8 cellular contexts compared by ENCODE assay signal in the genomic region with DNA sequence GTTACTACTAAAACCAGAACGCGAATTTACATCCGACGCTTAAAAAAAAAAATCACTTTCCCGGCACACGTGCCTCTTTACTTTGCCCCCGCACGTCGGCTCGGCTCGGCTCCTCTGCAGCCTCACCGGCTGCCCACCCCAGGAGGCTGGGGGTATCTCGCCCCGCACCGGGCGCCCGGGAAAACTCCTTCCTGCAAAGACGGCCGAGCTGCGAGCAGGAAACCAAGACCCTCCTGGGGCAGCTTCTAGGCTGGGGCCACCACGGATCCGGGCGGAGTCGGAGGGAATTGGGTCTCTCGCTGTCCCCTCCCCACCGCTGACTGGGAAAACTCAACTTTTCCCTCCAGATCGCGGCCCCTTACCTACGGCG. TPM values are rescaled to one million over a fixed set of nuclear protein-coding genes. Genes with fewer than 3 reads are reported as not detected.
DNase-seq lines count a peak whose midpoint lies in the region; ATAC-seq and TF ChIP-seq lines count a peak whose summit lies in the region.

No MANE protein-coding gene starts in this region.

- no peak for DNase-seq in BJ (ENCODE audit: low read depth)
- peak; percentile 60 for DNase-seq in H9
- DNase-seq in SJSA1 (ENCODE audit: low read depth in 1 of 2, low spot score in 2 of 2), result peak in 1 of 2 experiments; percentile 42
- DNase-seq in esophagus muscularis mucosa (ENCODE audit: extremely low spot score), result no peak
- DNase-seq in NCI-H1436 (lab: John Stamatoyannopoulos, UW), result no peak

- H3K23ac ChIP-seq in H9 (ENCODE audit: insufficient read length, low read depth, low read length), result no peak overlapping the region

- no peak for TF ChIP-seq CTCF in BJ (IDR thresholded peaks at IDR 0.05; ENCODE audit: insufficient read depth, low read depth, low read length)
- TF ChIP-seq CTCF in H9 (conservative IDR thresholded peaks at IDR 0.05), result no peak
- no peak for TF ChIP-seq CTCF in esophagus muscularis mucosa (IDR thresholded peaks at IDR 0.05)
- TF ChIP-seq CTCF in neural cell (IDR thresholded peaks at IDR 0.05; ENCODE audit: poor library complexity, severe bottlenecking), result no peak

- peak overlapping the region; percentile 33 for H3K14ac ChIP-seq in H9 (ENCODE audit: insufficient read depth, low read length)

- H3K36me3 ChIP-seq in BJ (ENCODE audit: control insufficient read depth, insufficient read depth, low read length), result no peaks in the 10 kb centered on the region
- H3K36me3 ChIP-seq in SJSA1, result no peaks in the 10 kb centered on the region
- no peaks in the 10 kb centered on the region for H3K36me3 ChIP-seq in esophagus muscularis mucosa
- H3K36me3 ChIP-seq in neural cell (ENCODE audit: insufficient read depth, low read length), result no peaks in the 10 kb centered on the region

- no peak overlapping the region for H2BK20ac ChIP-seq in H9 (ENCODE audit: low read depth, low read length, poor library complexity, severe bottlenecking)

- no CpG with 5 or more reads among the region's 30 CpGs for WGBS in H9 (ENCODE audit: extremely low coverage, insufficient read length, low lambda C conversion rate)
- WGBS in esophagus muscularis mucosa, result 2% methylated on average over 18 of the region's 30 CpGs

- no peaks in the 10 kb centered on the region for H3K9me3 ChIP-seq in H9 (ENCODE audit: control insufficient read depth, low read depth, low read length)
- H3K9me3 ChIP-seq in SJSA1 (replicated peaks), result no peaks in the 10 kb centered on the region
- no peaks in the 10 kb centered on the region for H3K9me3 ChIP-seq in esophagus muscularis mucosa
- H3K9me3 ChIP-seq in neural cell (ENCODE audit: low read length), result no peaks in the 10 kb centered on the region

- no peaks in the 10 kb centered on the region for H3K27me3 ChIP-seq in BJ (ENCODE audit: control insufficient read depth, insufficient read depth, low read length)
- H3K27me3 ChIP-seq in H9 (ENCODE audit: insufficient read depth, low read length), result no peaks in the 10 kb centered on the region
- no peaks in the 10 kb centered on the region for H3K27me3 ChIP-seq in SJSA1 (replicated peaks)
- H3K27me3 ChIP-seq in esophagus muscularis mucosa, result no peaks in the 10 kb centered on the region
- peaks cover 18% of the 10 kb centered on the region for H3K27me3 ChIP-seq in neural cell (ENCODE audit: insufficient read depth, low read depth, low read length)

- peaks cover 6% of the 10 kb centered on the region for H3K79me1 ChIP-seq in H9 (ENCODE audit: insufficient read depth, low read depth, low read length, poor library complexity, severe bottlenecking)

- no peak for TF ChIP-seq POLR2A in esophagus muscularis mucosa (IDR thresholded peaks at IDR 0.05; ENCODE audit: low read depth)

- peaks cover 31 to 33% of the 10 kb centered on the region in 2 experiments for H3K4me1 Mint-ChIP-seq in H9

- no peak overlapping the region for H2BK120ac ChIP-seq in H9 (ENCODE audit: low read depth, low read length, poor library complexity, severe bottlenecking)

- no peaks in the 10 kb centered on the region for H3K9me3 Mint-ChIP-seq in H9

- H4K20me1 ChIP-seq in H9 (ENCODE audit: control insufficient read depth, insufficient read depth, insufficient read length) (no peaks in the 10 kb centered on the region), neural cell (ENCODE audit: insufficient read depth) (no peaks in the 10 kb centered on the region)

- H3K27me3 Mint-ChIP-seq in H9 (ENCODE audit: low read depth), result no peaks in the 10 kb centered on the region

- H3K9ac ChIP-seq in H9 (ENCODE audit: extremely low read depth, insufficient read length, low read length), result peak overlapping the region; percentile 37
- peak overlapping the region; percentile 60 for H3K9ac ChIP-seq in neural cell (ENCODE audit: low read length)

- peak overlapping the region in 2 of 3 experiments; percentile 83 to 94; a peak in 4 of 7 replicates for H3K27ac Mint-ChIP-seq in H9

- peak overlapping the region; percentile 91 to 92 for H3K4me3 Mint-ChIP-seq in H9

- H3K18ac ChIP-seq in H9 (ENCODE audit: insufficient read length, low read depth, low read length), result peak overlapping the region; percentile 3

- no peak overlapping the region for H2BK5ac ChIP-seq in H9 (ENCODE audit: insufficient read length, low read length)

- H3K4me3 ChIP-seq in BJ (ENCODE audit: low read depth, low read length), result peak overlapping the region; percentile 64
- H3K4me3 ChIP-seq in SJSA1, result peak overlapping the region; percentile 70
- H3K4me3 ChIP-seq in esophagus muscularis mucosa, result peak overlapping the region; percentile 71 to 93 (median 85)
- H3K4me3 ChIP-seq in neural cell (ENCODE audit: low read length), result peak overlapping the region; percentile 89

- H3T11ph ChIP-seq in H9 (ENCODE audit: low read length), result no peak overlapping the region

- H2AK5ac ChIP-seq in H9 (ENCODE audit: insufficient read length, low read length), result no peak overlapping the region

- H4K8ac ChIP-seq in H9 (replicated peaks; ENCODE audit: insufficient read length, low read depth, low read length), result no peak overlapping the region

- H3K4me1 ChIP-seq in H9 (ENCODE audit: insufficient read depth, low read length) (peaks cover 7% of the 10 kb centered on the region; the same call in 1 of the 2 replicates), SJSA1 (replicated peaks) (no peaks in the 10 kb centered on the region), esophagus muscularis mucosa (peaks cover 11 to 23% (median 17%) of the 10 kb centered on the region in 4 donors)

- no peak for ATAC-seq in GM19395 (IDR thresholded peaks at IDR 0.05; ENCODE audit: unreplicated experiment)
- no peak for ATAC-seq in GM21786 (IDR thresholded peaks at IDR 0.05; ENCODE audit: unreplicated experiment)

- H3K27ac ChIP-seq in H9 (ENCODE audit: insufficient read length, low read depth, low read length) (no peak overlapping the region), SJSA1 (0 out of 2 replicates have a peak overlapping the region, but pooled peaks have one; percentile 17), esophagus muscularis mucosa (replicated peaks in 1 of 4) (peak overlapping the region; percentile 78 to 87 (median 80)), neural cell (ENCODE audit: low read length) (no peak overlapping the region)

- H3K4me2 ChIP-seq in H9 (ENCODE audit: insufficient read depth, insufficient read length, low read length) (peak overlapping the region; percentile 67), neural cell (ENCODE audit: low read length) (peak overlapping the region; percentile 88)

- peaks cover 9% of the 10 kb centered on the region for H3K23me2 ChIP-seq in H9 (ENCODE audit: insufficient read length, low read depth, low read length, poor library complexity, severe bottlenecking)

- POLR2A ChIA-PET in BJ (lab: Charles Lee), result no interaction called here

- peaks cover 8 to 28% (median 10%) of the 10 kb centered on the region in 3 experiments; a peak in 4 of 7 replicates for H3K36me3 Mint-ChIP-seq in H9 (ENCODE audit: insufficient read depth in 1 of 3, low read depth in 3 of 3)

- H2AFZ ChIP-seq in H9 (ENCODE audit: low read length) (no peak overlapping the region), neural cell (ENCODE audit: low read depth, low read length) (no peak overlapping the region)

- TF ChIP-seq EP300 in esophagus muscularis mucosa (IDR thresholded peaks at IDR 0.05), result no peak
- TF ChIP-seq EP300 in neural cell (conservative IDR thresholded peaks at IDR 0.05; ENCODE audit: poor library complexity, severe bottlenecking), result no peak

- no peak overlapping the region for H2BK12ac ChIP-seq in H9 (ENCODE audit: insufficient read length, low read depth, low read length)

- no peak overlapping the region for H4K91ac ChIP-seq in H9 (ENCODE audit: insufficient read length, low read depth, low read length)

- no peak overlapping the region for H3K4ac ChIP-seq in H9 (ENCODE audit: low read depth, low read length)

- no peak overlapping the region for H3K56ac ChIP-seq in H9 (ENCODE audit: insufficient read length, low read depth, low read length)

- CTCF ChIA-PET in BJ (lab: Yijun Ruan, JAX), result interaction anchor here (0.6 to 1.4 kb wide), 3 partner anchors 26 to 364 kb away, joined by 3 read pairs; no protein-coding TSS in a partner anchor

- TF ChIP-seq RAD21 in neural cell (conservative IDR thresholded peaks at IDR 0.05), result no peak

- intact Hi-C loops in esophagus muscularis mucosa (cut with DNase I), result loop anchor here (2.0 kb wide), 1 partner anchor 42 kb away; the partner anchor contains the start of gene WSB2

- H2BK15ac ChIP-seq in H9 (ENCODE audit: low read depth, low read length), result no peak overlapping the region

- H4K5ac ChIP-seq in H9 (ENCODE audit: insufficient read length, low read depth, low read length), result no peak overlapping the region

- no peaks in the 10 kb centered on the region for H3F3A ChIP-seq in neural cell (ENCODE audit: insufficient read depth, low read length, poor library complexity, severe bottlenecking)

- H3K79me2 ChIP-seq in H9 (ENCODE audit: insufficient read depth, low read length) (peaks cover 9% of the 10 kb centered on the region; the same call in 1 of the 2 replicates), neural cell (replicated peaks; ENCODE audit: insufficient read depth, low read length) (no peaks in the 10 kb centered on the region)

- no peaks in the 10 kb centered on the region for H3K9me2 ChIP-seq in neural cell (ENCODE audit: insufficient read depth, low read length)

TF ChIP-seq in neural cell, 6 proteins besides CTCF, POLR2A, EP300 and RAD21 (continues in another document):
- no peak for TF ChIP-seq SMC3 (conservative IDR thresholded peaks at IDR 0.05; ENCODE audit: poor library complexity)

RNA-seq across cellular contexts. Expression of gene VSIG10, which starts 0.6 kb away (rescaled TPM):
- polyA plus RNA-seq in BJ (2011; rRNA removed) (9.3 and 11.3 TPM in 2 replicates), neural cell (2.0 and 4.4 TPM in 2 replicates)
- polyA minus RNA-seq in BJ (2011; rRNA and poly(A)+ RNA removed), result 14.4 and 22.8 TPM in 2 replicates
- total RNA-seq in H9 (2021) (89.6 and 97.4 TPM in 2 replicates), esophagus muscularis mucosa (10 to 100 TPM; 14.1 to 71.7 (median 22.0) TPM)
- 11.8 and 14.6 TPM in 2 replicates for total RNA-seq in SJSA1 (2014; rRNA removed; shearing (Covaris generic))
- polyA minus RNA-seq in neural cell, result 6.6 and 7.5 TPM in 2 replicates

RNA-seq across cellular contexts. Expression of gene PEBP1, which starts 32.7 kb away (rescaled TPM):
- polyA plus RNA-seq in BJ (2011; rRNA removed) (145 and 201 TPM in 2 replicates), neural cell (702 and 777 TPM in 2 replicates)
- 54.3 and 70.3 TPM in 2 replicates for polyA minus RNA-seq in BJ (2011; rRNA and poly(A)+ RNA removed)
- total RNA-seq in H9 (2021) (320 and 334 TPM in 2 replicates), esophagus muscularis mucosa (100 to 1,000 TPM; 233 to 393 (median 327) TPM)
- total RNA-seq in SJSA1 (2014; rRNA removed; shearing (Covaris generic)), result 243 and 309 TPM in 2 replicates
- 224 and 237 TPM in 2 replicates for polyA minus RNA-seq in neural cell

RNA-seq across cellular contexts. Expression of gene WSB2, which starts 42.2 kb away (rescaled TPM):
- polyA plus RNA-seq in BJ (2011; rRNA removed) (156 and 234 TPM in 2 replicates), neural cell (155 and 165 TPM in 2 replicates)
- polyA minus RNA-seq in BJ (2011; rRNA and poly(A)+ RNA removed), result 238 and 393 TPM in 2 replicates
- total RNA-seq in H9 (2021) (58.6 and 61.4 TPM in 2 replicates), esophagus muscularis mucosa (10 to 100 TPM; 68.5 to 87.7 (median 81.7) TPM)
- total RNA-seq in SJSA1 (2014; rRNA removed; shearing (Covaris generic)), result 160 and 164 TPM in 2 replicates
- polyA minus RNA-seq in neural cell, result 225 and 235 TPM in 2 replicates

Comparison
In these comparisons a context has a peak if more than half of its experiments do, and no peak if none do; other contexts are left out.
1. H3K27ac ChIP-seq: peak in SJSA1 (single experiment) and esophagus muscularis mucosa (4 of 4); none in H9 (single experiment) and neural cell (single experiment).
2. Peak in every context shown above with its lines, with median percentiles within 50 percentile points of each other: H3K4me3 ChIP-seq.